10 cellular contexts compared by ENCODE assay signal in the genomic region with DNA sequence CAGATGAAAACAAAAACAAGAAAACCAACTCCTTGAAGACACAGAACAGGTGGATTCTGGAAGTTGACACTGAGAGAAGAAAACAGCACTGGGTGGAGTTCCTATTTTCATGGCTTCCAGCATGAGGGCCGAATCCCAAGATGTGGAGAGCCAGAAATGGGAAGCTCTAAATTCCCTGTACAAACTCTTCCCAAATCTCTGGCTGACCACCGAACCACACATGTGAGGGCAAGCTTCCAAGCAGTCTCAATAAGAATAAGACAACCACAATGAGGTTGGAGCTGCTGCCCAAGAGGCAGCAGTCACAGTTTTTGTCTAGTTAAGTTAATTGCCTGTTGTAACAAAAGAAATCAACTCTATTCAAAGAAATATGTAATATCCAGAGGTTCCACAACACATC.
"Had no signal": no experiment of that assay in that cellular context is flagged by ENCODE, and none has a peak within 500 bp of the region (broad histone marks: within the 10 kb centered on the region; RNA-seq: fewer than 3 reads in every experiment).

No MANE protein-coding gene starts in this region.

- H3K4me3 ChIP-seq: GM23248, HAP-1 had no signal

- H3K4me1 ChIP-seq: HAP-1 had no signal

- H3K9me3 Mint-ChIP-seq: HFFc6, IgD-negative memory B cell had no signal

- H3K27ac ChIP-seq: GM23248, HL-60 had no signal

- H3K36me3 Mint-ChIP-seq: IgD-negative memory B cell had no signal

- H3K27ac Mint-ChIP-seq: HFFc6, IgD-negative memory B cell had no signal

- DNase-seq: GM23248, GOT3, H7, HFFc6, KBM-7 had no signal

- ATAC-seq: HCT116, HepG2 had no signal

- H3K36me3 ChIP-seq: HAP-1 had no signal

- H2AFZ ChIP-seq: GM23248 had no signal

- H3K9ac ChIP-seq: GM23248 had no signal

- H3K4me3 Mint-ChIP-seq: HFFc6, IgD-negative memory B cell had no signal

- H3K9me3 ChIP-seq: HAP-1 had no signal
